9 cellular contexts compared by ENCODE assay signal in the genomic region with DNA sequence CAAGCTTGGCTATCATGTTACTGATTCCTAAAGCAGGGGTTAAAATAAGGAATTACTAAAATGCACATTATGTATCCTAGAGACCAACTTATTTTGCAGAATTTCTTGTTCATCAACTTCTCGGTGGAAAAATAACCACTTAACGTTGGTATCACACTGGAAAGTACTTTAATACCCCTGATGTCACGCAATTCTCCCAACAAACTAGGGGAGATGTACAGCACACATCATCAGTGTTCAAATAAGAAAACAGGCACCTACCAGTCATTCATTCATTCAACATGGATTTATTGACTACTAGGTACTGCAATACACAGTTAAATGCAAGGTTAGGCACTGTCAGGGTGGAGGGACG. TPM values are rescaled to one million over a fixed set of nuclear protein-coding genes. Genes with fewer than 3 reads are reported as not detected.
DNase-seq lines count a peak whose midpoint lies in the region; ATAC-seq and TF ChIP-seq lines count a peak whose summit lies in the region.
"Had no signal": no experiment of that assay in that cellular context is flagged by ENCODE, and none has a peak within 500 bp of the region (broad histone marks: within the 10 kb centered on the region; RNA-seq: fewer than 3 reads in every experiment).

No MANE protein-coding gene starts in this region.

- H3K4me1 Mint-ChIP-seq in activated T-cell treated with anti-CD3 and anti-CD28 coated beads, Interleukin-2, amount 50 U/mL, for 72 hours (ENCODE audit: low read depth) = peaks cover 45% of the 10 kb centered on the region
- H3K4me1 Mint-ChIP-seq in brain = peaks cover 26% of the 10 kb centered on the region
- H3K4me1 Mint-ChIP-seq in memory B cell = peaks cover 21% of the 10 kb centered on the region

- H3K4me3 Mint-ChIP-seq in activated T-cell treated with anti-CD3 and anti-CD28 coated beads, Interleukin-2, amount 50 U/mL, for 72 hours = peak overlapping the region; percentile 89 to 91
- peak overlapping the region; percentile 88 to 99 (median 90) for H3K4me3 Mint-ChIP-seq in brain
- H3K4me3 Mint-ChIP-seq in memory B cell = peak overlapping the region; percentile 94

- no peak for TF ChIP-seq EP300 in upper lobe of left lung (IDR thresholded peaks at IDR 0.05)

- no peaks in the 10 kb centered on the region for H3K27me3 ChIP-seq in upper lobe of left lung

- TF ChIP-seq CTCF in brain (conservative IDR thresholded peaks at IDR 0.05) (no peak), upper lobe of left lung (IDR thresholded peaks at IDR 0.05) (no peak)

- no peaks in the 10 kb centered on the region for H3K27me3 Mint-ChIP-seq in activated T-cell treated with anti-CD3 and anti-CD28 coated beads, Interleukin-2, amount 50 U/mL, for 72 hours (ENCODE audit: low read depth)
- H3K27me3 Mint-ChIP-seq in brain = no peaks in the 10 kb centered on the region
- H3K27me3 Mint-ChIP-seq in memory B cell = no peaks in the 10 kb centered on the region

- H3K36me3 Mint-ChIP-seq in activated T-cell treated with anti-CD3 and anti-CD28 coated beads, Interleukin-2, amount 50 U/mL, for 72 hours (ENCODE audit: insufficient read depth in 2 of 2) = peaks cover 17 to 36% of the 10 kb centered on the region in 2 donors
- peaks cover 39% of the 10 kb centered on the region for H3K36me3 Mint-ChIP-seq in brain
- H3K36me3 Mint-ChIP-seq in memory B cell = peaks cover 25% of the 10 kb centered on the region

- no peak for TF ChIP-seq POLR2A in upper lobe of left lung (IDR thresholded peaks at IDR 0.05)

- peak overlapping the region; percentile 48 to 67 (median 59) for H3K4me3 ChIP-seq in upper lobe of left lung

- no peak for DNase-seq in activated T-cell treated with anti-CD3 and anti-CD28 coated beads, Interleukin-2, amount 50 U/mL, for 72 hours
- DNase-seq in activated T-cell treated with anti-CD3 and anti-CD28 coated beads for 4 hours = no peak
- no peak for DNase-seq in memory B cell (ENCODE audit: low spot score in 2 of 2)
- no peak for DNase-seq in upper lobe of left lung
- no peak for DNase-seq in activated CD8-positive, alpha-beta memory T cell treated with anti-CD3 and anti-CD28 coated beads, Interleukin-2, amount 50 U/mL, for 4 hours
- DNase-seq in globus pallidus (ENCODE audit: low spot score) = no peak

- H3K4me1 ChIP-seq in upper lobe of left lung = peaks cover 7 to 10% (median 10%) of the 10 kb centered on the region in 4 donors

- no peak for ATAC-seq in activated T-cell treated with anti-CD3 and anti-CD28 coated beads, Interleukin-2, amount 50 U/mL, for 72 hours (replicated peaks in 1 of 2)
- ATAC-seq in memory B cell (ENCODE audit: low read depth) (no peak), upper lobe of left lung (ENCODE audit: low FRiP score in 2 of 2) (peak in 1 of 2 donors; percentile 6), HG03565 (IDR thresholded peaks at IDR 0.05; ENCODE audit: unreplicated experiment) (no peak)

- peaks cover 24 to 47% (median 41%) of the 10 kb centered on the region in 4 donors for H3K36me3 ChIP-seq in upper lobe of left lung

- 8 to 11% methylated on average over 3 to 4 of the region's 4 CpGs for WGBS in upper lobe of left lung, 2 donors

- no peaks in the 10 kb centered on the region for H3K9me3 ChIP-seq in upper lobe of left lung

- H3K9me3 Mint-ChIP-seq in activated T-cell treated with anti-CD3 and anti-CD28 coated beads, Interleukin-2, amount 50 U/mL, for 72 hours = no peaks in the 10 kb centered on the region
- H3K9me3 Mint-ChIP-seq in brain = no peaks in the 10 kb centered on the region
- no peaks in the 10 kb centered on the region for H3K9me3 Mint-ChIP-seq in memory B cell

- peak overlapping the region; percentile 91 for H3K27ac Mint-ChIP-seq in activated T-cell treated with anti-CD3 and anti-CD28 coated beads, Interleukin-2, amount 50 U/mL, for 72 hours
- peak overlapping the region; percentile 82 to 99 (median 95) for H3K27ac Mint-ChIP-seq in brain
- peak overlapping the region; percentile 99 for H3K27ac Mint-ChIP-seq in memory B cell

- H3K27ac ChIP-seq in upper lobe of left lung = peak overlapping the region; percentile 84 to 90 (median 90)

RNA-seq across cellular contexts. Expression of gene HUS1, which starts 0.6 kb away (rescaled TPM):
- total RNA-seq in activated T-cell treated with anti-CD3 and anti-CD28 coated beads, Interleukin-2, amount 50 U/mL, for 72 hours = 10 to 100 TPM; 38.3 to 41.1 TPM
- polyA plus RNA-seq in brain (ENCODE audit: insufficient read depth, low read depth, low replicate concordance) = 9.7 TPM
- total RNA-seq in upper lobe of left lung = 10 to 100 TPM; 24.2 to 38.8 (median 26.7) TPM

RNA-seq across cellular contexts. Expression of gene PKD1L1, which starts 30.5 kb away (rescaled TPM):
- under 1 TPM; 0.10 to 0.35 TPM for total RNA-seq in activated T-cell treated with anti-CD3 and anti-CD28 coated beads, Interleukin-2, amount 50 U/mL, for 72 hours
- not detected for polyA plus RNA-seq in brain (ENCODE audit: insufficient read depth, low read depth, low replicate concordance)
- 1 to 10 TPM in 2 of 6 donors, under 1 TPM in 4; 0.46 to 4.8 (median 0.75) TPM for total RNA-seq in upper lobe of left lung

RNA-seq across cellular contexts. Expression of gene SUN3, which starts 50.1 kb away (rescaled TPM):
- total RNA-seq in activated T-cell treated with anti-CD3 and anti-CD28 coated beads, Interleukin-2, amount 50 U/mL, for 72 hours = under 1 TPM in 1 of 2 donors, not detected in 1; 0.99 TPM
- not detected for polyA plus RNA-seq in brain (ENCODE audit: insufficient read depth, low read depth, low replicate concordance)
- not detected for total RNA-seq in upper lobe of left lung
- total RNA-seq: lung microvascular endothelial cell had no signal

RNA-seq across cellular contexts. Expression of gene C7orf57, which starts 56.6 kb away (rescaled TPM):
- under 1 TPM; 0.12 to 0.56 TPM for total RNA-seq in activated T-cell treated with anti-CD3 and anti-CD28 coated beads, Interleukin-2, amount 50 U/mL, for 72 hours
- polyA plus RNA-seq in brain (ENCODE audit: insufficient read depth, low read depth, low replicate concordance) = not detected
- total RNA-seq in upper lobe of left lung = 10 to 100 TPM in 2 of 6 donors, 1 to 10 TPM in 2, under 1 TPM in 2; 0.29 to 15.5 (median 1.9) TPM
- total RNA-seq: lung microvascular endothelial cell had no signal
